ENCODE assay signal across 29 cellular contexts in genomic region chr4:94244087-94244828, GRCh38. TPM values are rescaled to one million over a fixed set of nuclear protein-coding genes. Genes with fewer than 3 reads are reported as not detected.
DNase-seq lines count a peak whose midpoint lies in the region; ATAC-seq and TF ChIP-seq lines count a peak whose summit lies in the region.
"Had no signal": no experiment of that assay in that cellular context is flagged by ENCODE, and none has a peak within 500 bp of the region (broad histone marks: within the 10 kb centered on the region; RNA-seq: fewer than 3 reads in every experiment).

No MANE protein-coding gene starts in this region.

- no peak overlapping the region for H3K4me3 Mint-ChIP-seq in HFFc6
- no peak overlapping the region for H3K4me3 Mint-ChIP-seq in stimulated activated memory B cell treated with anti-CD40 and anti-IgM and Interleukin-4, amounts not matched to agents 10 μg/mL and 1 μg/mL and 100 μg/mL, for 72 hours
- H3K4me3 Mint-ChIP-seq: dendritic cell treated with granulocyte-macrophage colony-stimulating factor and Interleukin-4, amounts not matched to agents 40 ng/mL and 50 ng/mL, for 4 days; immature natural killer cell; T-helper 2 cell treated with Interferon-gamma antibody and Interleukin-4, amounts not matched to agents 5 μg/mL and 100 μg/mL, for 36 hours had no signal

- peaks cover 6% of the 10 kb centered on the region for H3K4me1 Mint-ChIP-seq in HFFc6 (ENCODE audit: low read depth)
- H3K4me1 Mint-ChIP-seq in stimulated activated memory B cell treated with anti-CD40 and anti-IgM and Interleukin-4, amounts not matched to agents 10 μg/mL and 1 μg/mL and 100 μg/mL, for 72 hours, result peaks cover 18% of the 10 kb centered on the region
- H3K4me1 Mint-ChIP-seq: immature natural killer cell had no signal

- no peaks in the 10 kb centered on the region for H3K27me3 Mint-ChIP-seq in HFFc6 (ENCODE audit: insufficient read depth)
- no peaks in the 10 kb centered on the region for H3K27me3 Mint-ChIP-seq in stimulated activated memory B cell treated with anti-CD40 and anti-IgM and Interleukin-4, amounts not matched to agents 10 μg/mL and 1 μg/mL and 100 μg/mL, for 72 hours
- H3K27me3 Mint-ChIP-seq: dendritic cell treated with granulocyte-macrophage colony-stimulating factor and Interleukin-4, amounts not matched to agents 40 ng/mL and 50 ng/mL, for 4 days had no signal

- H3K27ac ChIP-seq in heart left ventricle, result peak overlapping the region in 6 of 12 donors; percentile 14 to 57 (median 35)
- H3K27ac ChIP-seq: BLaER1, esophagus muscularis mucosa, gastrocnemius medialis, sigmoid colon, tibial artery had no signal

- no peak for TF ChIP-seq POLR2A in heart left ventricle (IDR thresholded peaks at IDR 0.05)

- no peak for DNase-seq in HFFc6
- DNase-seq in heart left ventricle, result no peak
- no peak for DNase-seq in NCI-H1930 (lab: John Stamatoyannopoulos, UW)
- no peak for DNase-seq in effector CD8-positive, alpha-beta T cell (lab: John Stamatoyannopoulos, UW)
- no peak for DNase-seq in posterior cingulate gyrus
- DNase-seq: activated CD4-positive, alpha-beta T cell treated with anti-CD3 and anti-CD28 coated beads, Interleukin-2, amount 50 U/mL, for 48 hours; activated CD4-positive, CD25-positive, alpha-beta regulatory T cell treated with anti-CD3 and anti-CD28 coated beads, Interleukin-2, amount 50 U/mL, for 72 hours; activated CD8-positive, alpha-beta memory T cell treated with anti-CD3 and anti-CD28 coated beads, Interleukin-2, amount 50 U/mL, for 4 hours; activated naive CD4-positive, alpha-beta T cell; central memory CD4-positive, alpha-beta T cell; gastrocnemius medialis; hypothalamus; immature natural killer cell; mesendoderm; NCI-H1092 treated with DMSO at 0.1 percent for 48 hours; NCI-H187; NCI-H524 treated with DMSO at 0.1 percent for 48 hours; SHP77; sigmoid colon; stimulated activated CD4-positive, alpha-beta T cell treated with anti-CD3 and anti-CD28 coated beads, Interleukin-12 subunit alpha, Interleukin-12 subunit beta, amount 100 ng/mL, for 4 hours; stimulated activated CD4-positive, alpha-beta T cell treated with anti-CD3 and anti-CD28 coated beads, Interleukin-2, amount 100 ng/mL, for 48 hours; tibial artery had no signal

- H3K36me3 ChIP-seq in heart left ventricle, result peaks cover 0 to 78% (median 60%) of the 10 kb centered on the region in 9 donors

- peaks cover 0 to 17% (median 2%) of the 10 kb centered on the region in 12 donors for H3K4me1 ChIP-seq in heart left ventricle
- H3K4me1 ChIP-seq: BLaER1, gastrocnemius medialis, sigmoid colon, tibial artery had no signal

- peak overlapping the region; percentile 29; the same call in 1 of the 2 replicates for H3K27ac Mint-ChIP-seq in HFFc6
- peak overlapping the region; percentile 64 for H3K27ac Mint-ChIP-seq in stimulated activated memory B cell treated with anti-CD40 and anti-IgM and Interleukin-4, amounts not matched to agents 10 μg/mL and 1 μg/mL and 100 μg/mL, for 72 hours
- H3K27ac Mint-ChIP-seq: dendritic cell treated with granulocyte-macrophage colony-stimulating factor and Interleukin-4, amounts not matched to agents 40 ng/mL and 50 ng/mL, for 4 days; immature natural killer cell; T-helper 2 cell treated with Interferon-gamma antibody and Interleukin-4, amounts not matched to agents 5 μg/mL and 100 μg/mL, for 36 hours had no signal

- intact Hi-C loops in heart left ventricle (cut with DNase I) (no loop called here), posterior cingulate gyrus (cut with DNase I) (no loop called here)

- no peak for TF ChIP-seq CTCF in HFFc6 (IDR thresholded peaks at IDR 0.05)
- no peak for TF ChIP-seq CTCF in heart left ventricle (IDR thresholded peaks at IDR 0.05)

- H3K27me3 ChIP-seq in heart left ventricle, result no peaks in the 10 kb centered on the region
- H3K27me3 ChIP-seq: BLaER1, esophagus muscularis mucosa, gastrocnemius medialis, sigmoid colon, tibial artery had no signal

- no peak overlapping the region for H3K4me3 ChIP-seq in heart left ventricle
- H3K4me3 ChIP-seq: BLaER1, esophagus muscularis mucosa, gastrocnemius medialis, K562, sigmoid colon, tibial artery had no signal

- ATAC-seq in GM18502 (IDR thresholded peaks at IDR 0.05; ENCODE audit: poor library complexity, unreplicated experiment) (peak; percentile 40), heart left ventricle (peak in 3 of 4 donors; percentile 45 to 55 (median 49))
- no peak for ATAC-seq in stimulated activated memory B cell treated with anti-CD40 and anti-IgM and Interleukin-4, amounts not matched to agents 10 μg/mL and 1 μg/mL and 100 μg/mL, for 72 hours
- ATAC-seq: gastrocnemius medialis, K562 had no signal

- H3K9me3 ChIP-seq in heart left ventricle, result no peaks in the 10 kb centered on the region
- H3K9me3 ChIP-seq: BLaER1, esophagus muscularis mucosa, gastrocnemius medialis, sigmoid colon, tibial artery had no signal

- H3K36me3 Mint-ChIP-seq in HFFc6 (ENCODE audit: low read depth), result peaks cover 35% of the 10 kb centered on the region
- peaks cover 73% of the 10 kb centered on the region for H3K36me3 Mint-ChIP-seq in stimulated activated memory B cell treated with anti-CD40 and anti-IgM and Interleukin-4, amounts not matched to agents 10 μg/mL and 1 μg/mL and 100 μg/mL, for 72 hours

- no peaks in the 10 kb centered on the region for H3K9me3 Mint-ChIP-seq in HFFc6
- no peaks in the 10 kb centered on the region for H3K9me3 Mint-ChIP-seq in stimulated activated memory B cell treated with anti-CD40 and anti-IgM and Interleukin-4, amounts not matched to agents 10 μg/mL and 1 μg/mL and 100 μg/mL, for 72 hours
- H3K9me3 Mint-ChIP-seq: dendritic cell treated with granulocyte-macrophage colony-stimulating factor and Interleukin-4, amounts not matched to agents 40 ng/mL and 50 ng/mL, for 4 days; immature natural killer cell; T-helper 2 cell treated with Interferon-gamma antibody and Interleukin-4, amounts not matched to agents 5 μg/mL and 100 μg/mL, for 36 hours had no signal

- 40 to 68% (median 54%) methylated on average over 3 of the region's 3 CpGs for WGBS in heart left ventricle, 4 donors

RNA-seq across cellular contexts. Expression of gene SMARCAD1, which starts 36.6 kb away (rescaled TPM):
- total RNA-seq in HFFc6 (2021; fragmentation: NEBNext Ultra II Directional; extraction: Animal tissue kit (Norgen Biotek cat#: 25700)), result 10 to 100 TPM; 21.8 to 24.9 (median 24.2) TPM
- total RNA-seq in heart left ventricle, result 10 to 100 TPM in 4 of 9 donors, 1 to 10 TPM in 5; 7.3 to 14.0 (median 9.8) TPM
- 1 to 10 TPM; 3.7 to 7.5 TPM for polyA plus RNA-seq in heart left ventricle
